ENCODE assay signal across 2 cellular contexts in genomic region chr1:229064320-229064908, GRCh38.
TF ChIP-seq lines count a peak whose summit lies in the region.

No MANE protein-coding gene starts in this region.

TF ChIP-seq in A549, 52 proteins besides CTCF, POLR2A, EP300 and RAD21:
- no peak for TF ChIP-seq HMGXB4 (CRISPR knock-in tag; IDR thresholded peaks at IDR 0.05; ENCODE audit: borderline replicate concordance)
- TF ChIP-seq FOSB (CRISPR knock-in tag; IDR thresholded peaks at IDR 0.05): no peak
- no peak for TF ChIP-seq RFX5 (IDR thresholded peaks at IDR 0.05)
- no peak for TF ChIP-seq HEYL (CRISPR knock-in tag; IDR thresholded peaks at IDR 0.05)
- no peak for TF ChIP-seq POLR2AphosphoS2 (conservative IDR thresholded peaks at IDR 0.05; ENCODE audit: low read length)
- TF ChIP-seq JUN (IDR thresholded peaks at IDR 0.05): 0 out of 5 replicates have a peak, but pooled peaks of 1 of the 2 experiments have one; percentile 17
- TF ChIP-seq ZC3H11A (IDR thresholded peaks at IDR 0.05): no peak
- TF ChIP-seq CEBPB (IDR thresholded peaks at IDR 0.05): 0 out of 4 replicates have a peak, but pooled peaks have one; percentile 19 to 22
- no peak for TF ChIP-seq PHF8 (IDR thresholded peaks at IDR 0.05; ENCODE audit: borderline replicate concordance, low read depth)

TF ChIP-seq in HEK293, 187 proteins besides CTCF, POLR2A, EP300 and RAD21 (continued from another document):
- TF ChIP-seq, protein P1, sequence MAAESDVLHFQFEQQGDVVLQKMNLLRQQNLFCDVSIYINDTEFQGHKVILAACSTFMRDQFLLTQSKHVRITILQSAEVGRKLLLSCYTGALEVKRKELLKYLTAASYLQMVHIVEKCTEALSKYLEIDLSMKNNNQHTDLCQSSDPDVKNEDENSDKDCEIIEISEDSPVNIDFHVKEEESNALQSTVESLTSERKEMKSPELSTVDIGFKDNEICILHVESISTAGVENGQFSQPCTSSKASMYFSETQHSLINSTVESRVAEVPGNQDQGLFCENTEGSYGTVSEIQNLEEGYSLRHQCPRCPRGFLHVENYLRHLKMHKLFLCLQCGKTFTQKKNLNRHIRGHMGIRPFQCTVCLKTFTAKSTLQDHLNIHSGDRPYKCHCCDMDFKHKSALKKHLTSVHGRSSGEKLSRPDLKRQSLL (tag by site-specific recombination; IDR thresholded peaks at IDR 0.05): no peak
- TF ChIP-seq KLF1 (tag by site-specific recombination; IDR thresholded peaks at IDR 0.05) (peak; percentile 96), ZNF302 (tag by site-specific recombination; IDR thresholded peaks at IDR 0.05; ENCODE audit: low read depth) (no peak), ZNF560 (tag by site-specific recombination; IDR thresholded peaks at IDR 0.05; ENCODE audit: borderline replicate concordance) (no peak), PRDM6 (tag by site-specific recombination; IDR thresholded peaks at IDR 0.05) (no peak), ZNF423 (tag by site-specific recombination; IDR thresholded peaks at IDR 0.05) (0 out of 2 replicates have a peak, but pooled peaks have one; percentile 14), ZNF768 (tag by site-specific recombination; IDR thresholded peaks at IDR 0.05) (no peak), ZIC2 (tag by site-specific recombination; IDR thresholded peaks at IDR 0.05) (peak; percentile 42), ZNF501 (tag by site-specific recombination; IDR thresholded peaks at IDR 0.05) (no peak), KLF10 (tag by site-specific recombination; IDR thresholded peaks at IDR 0.05) (no peak), ZBTB20 (tag by site-specific recombination; IDR thresholded peaks at IDR 0.05) (peak; percentile 51; the same call in 1 of the 2 replicates), ZNF416 (tag by site-specific recombination; IDR thresholded peaks at IDR 0.05) (no peak)
- TF ChIP-seq, protein P2, sequence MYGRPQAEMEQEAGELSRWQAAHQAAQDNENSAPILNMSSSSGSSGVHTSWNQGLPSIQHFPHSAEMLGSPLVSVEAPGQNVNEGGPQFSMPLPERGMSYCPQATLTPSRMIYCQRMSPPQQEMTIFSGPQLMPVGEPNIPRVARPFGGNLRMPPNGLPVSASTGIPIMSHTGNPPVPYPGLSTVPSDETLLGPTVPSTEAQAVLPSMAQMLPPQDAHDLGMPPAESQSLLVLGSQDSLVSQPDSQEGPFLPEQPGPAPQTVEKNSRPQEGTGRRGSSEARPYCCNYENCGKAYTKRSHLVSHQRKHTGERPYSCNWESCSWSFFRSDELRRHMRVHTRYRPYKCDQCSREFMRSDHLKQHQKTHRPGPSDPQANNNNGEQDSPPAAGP (tag by site-specific recombination; IDR thresholded peaks at IDR 0.05): peak; percentile 100
